In the genomic region with DNA sequence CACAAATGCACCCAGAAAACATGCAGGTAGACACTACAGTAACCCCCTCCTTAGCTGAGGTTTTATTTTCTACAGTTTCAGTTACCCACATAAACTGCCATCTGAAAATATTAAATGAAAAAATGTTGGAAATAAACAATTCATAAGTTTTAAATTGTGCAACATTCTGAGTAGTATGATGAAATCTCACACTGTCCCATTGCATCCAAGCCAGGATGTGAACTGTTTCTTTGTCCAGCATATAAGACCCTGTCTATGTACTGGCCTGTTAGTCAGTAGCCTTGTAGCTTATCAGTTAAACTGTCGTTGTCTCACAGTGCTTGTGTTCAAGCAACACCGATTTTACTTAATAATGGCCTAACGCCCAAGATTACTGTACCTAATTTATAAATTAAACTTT, we compare ENCODE assay signal across 32 cellular contexts.
DNase-seq lines count a peak whose midpoint lies in the region; ATAC-seq and TF ChIP-seq lines count a peak whose summit lies in the region.
"Had no signal": no experiment of that assay in that cellular context is flagged by ENCODE, and none has a peak within 500 bp of the region (broad histone marks: within the 10 kb centered on the region; RNA-seq: fewer than 3 reads in every experiment).

No MANE protein-coding gene starts in this region.

- no peak overlapping the region for H3K4me2 ChIP-seq in fibroblast of lung (ENCODE audit: extremely low read depth, insufficient read depth, low read length)

- H3K36me3 ChIP-seq in adipocyte (ENCODE audit: control insufficient read depth, insufficient read depth, low read length, severe bottlenecking) (no peaks in the 10 kb centered on the region), fibroblast of lung (ENCODE audit: control insufficient read depth, insufficient read depth, low read length) (no peaks in the 10 kb centered on the region), psoas muscle (ENCODE audit: insufficient read depth in 1 of 2, low read depth in 1 of 2) (no peaks in the 10 kb centered on the region)
- H3K36me3 ChIP-seq in naive thymus-derived CD4-positive, alpha-beta T cell (ENCODE audit: control insufficient read depth in 2 of 3, insufficient read depth in 3 of 3, low read length in 3 of 3): no peaks in the 10 kb centered on the region
- H3K36me3 ChIP-seq: ascending aorta; BLaER1 treated with 17β-estradiol and CSF1 and Interleukin-3, amounts not matched to agents 10 nM and 100 nM; esophagus muscularis mucosa; left ventricle myocardium inferior; SJCRH30 had no signal

- CTCF ChIA-PET in naive thymus-derived CD4-positive, alpha-beta T cell (lab: Charles Lee): no interaction called here

- POLR2A ChIA-PET in naive thymus-derived CD4-positive, alpha-beta T cell (lab: Charles Lee): no interaction called here

- no peaks in the 10 kb centered on the region for H3K4me1 Mint-ChIP-seq in naive thymus-derived CD4-positive, alpha-beta T cell
- H3K4me1 Mint-ChIP-seq: activated CD8-positive, alpha-beta memory T cell treated with anti-CD3 and anti-CD28 coated beads, Interleukin-2, amount 10 ng/mL, durations not matched to agents 7 days and 5 days; activated naive CD8-positive, alpha-beta T cell treated with anti-CD3 and anti-CD28 coated beads for 36 hours; mesothelial cell of epicardium; naive B cell; stimulated activated memory B cell treated with anti-CD40 and anti-IgM and Interleukin-4, amounts not matched to agents 10 μg/mL and 1 μg/mL and 100 μg/mL, for 72 hours had no signal

- H3K9ac ChIP-seq in adipocyte (ENCODE audit: low read length): no peak overlapping the region
- H3K9ac ChIP-seq in fibroblast of lung (ENCODE audit: insufficient read depth, low read length): no peak overlapping the region
- H3K9ac ChIP-seq: BLaER1 treated with 17β-estradiol and CSF1 and Interleukin-3, amounts not matched to agents 10 nM and 100 nM had no signal

- H3K9me3 Mint-ChIP-seq in naive thymus-derived CD4-positive, alpha-beta T cell: peaks cover 0 to 27% (median 7%) of the 10 kb centered on the region in 11 donors
- H3K9me3 Mint-ChIP-seq: activated naive CD8-positive, alpha-beta T cell treated with anti-CD3 and anti-CD28 coated beads for 36 hours had no signal

- H3K4me3 ChIP-seq in adipocyte (ENCODE audit: low read length) (no peak overlapping the region), fibroblast of lung (replicated peaks in 1 of 4; ENCODE audit: control extremely low read depth in 1 of 4, insufficient read depth in 1 of 4, low read depth in 3 of 4, low read length in 4 of 4) (no peak overlapping the region), psoas muscle (no peak overlapping the region)
- H3K4me3 ChIP-seq in naive thymus-derived CD4-positive, alpha-beta T cell (ENCODE audit: low read length): no peak overlapping the region
- H3K4me3 ChIP-seq: ascending aorta; BLaER1 treated with 17β-estradiol and CSF1 and Interleukin-3, amounts not matched to agents 10 nM and 100 nM; esophagus muscularis mucosa; GM12878; left ventricle myocardium inferior; SJCRH30 had no signal

- 59 to 61% (median 60%) methylated on average over 3 of the region's 3 CpGs for WGBS in psoas muscle, 3 donors

- ATAC-seq in sciatic nerve (peak; percentile 73), psoas muscle (no peak), HG03432 (IDR thresholded peaks at IDR 0.05; ENCODE audit: unreplicated experiment) (no peak), HG03457 (IDR thresholded peaks at IDR 0.05; ENCODE audit: unreplicated experiment) (no peak)
- ATAC-seq in naive thymus-derived CD4-positive, alpha-beta T cell: no peak
- ATAC-seq: activated CD8-positive, alpha-beta memory T cell treated with anti-CD3 and anti-CD28 coated beads, Interleukin-2, amount 10 ng/mL, durations not matched to agents 7 days and 5 days; activated T-cell treated with anti-CD3 and anti-CD28 coated beads, Interleukin-2, amount 50 U/mL, for 4 hours; GM12878; stimulated activated memory B cell treated with anti-CD40 and anti-IgM and Interleukin-4, amounts not matched to agents 10 μg/mL and 1 μg/mL and 100 μg/mL, for 72 hours had no signal

- H4K20me1 ChIP-seq in fibroblast of lung (ENCODE audit: control insufficient read depth, extremely low read depth, insufficient read depth, low read length): no peaks in the 10 kb centered on the region
- H4K20me1 ChIP-seq: BLaER1 treated with 17β-estradiol and CSF1 and Interleukin-3, amounts not matched to agents 10 nM and 100 nM had no signal

- H3K79me2 ChIP-seq in fibroblast of lung (ENCODE audit: control insufficient read depth, insufficient read depth, low read length): no peaks in the 10 kb centered on the region

- H3K9me3 ChIP-seq in adipocyte (ENCODE audit: control insufficient read depth, low read length) (no peaks in the 10 kb centered on the region), fibroblast of lung (ENCODE audit: control insufficient read depth, insufficient read depth, low read depth, low read length) (no peaks in the 10 kb centered on the region), psoas muscle (peaks cover 3% of the 10 kb centered on the region)
- H3K9me3 ChIP-seq in naive thymus-derived CD4-positive, alpha-beta T cell (ENCODE audit: control insufficient read depth in 2 of 3, low read length in 3 of 3): no peaks in the 10 kb centered on the region
- H3K9me3 ChIP-seq: ascending aorta, esophagus muscularis mucosa, SJCRH30 had no signal

- no peak overlapping the region for H2AFZ ChIP-seq in fibroblast of lung (ENCODE audit: low read length)

- no peaks in the 10 kb centered on the region for H3K27me3 Mint-ChIP-seq in naive thymus-derived CD4-positive, alpha-beta T cell
- H3K27me3 Mint-ChIP-seq: activated CD8-positive, alpha-beta memory T cell treated with anti-CD3 and anti-CD28 coated beads, Interleukin-2, amount 10 ng/mL, durations not matched to agents 7 days and 5 days; activated naive CD8-positive, alpha-beta T cell treated with anti-CD3 and anti-CD28 coated beads for 36 hours; naive B cell; stimulated activated memory B cell treated with anti-CD40 and anti-IgM and Interleukin-4, amounts not matched to agents 10 μg/mL and 1 μg/mL and 100 μg/mL, for 72 hours had no signal

- TF ChIP-seq CTCF in fibroblast of lung (conservative IDR thresholded peaks at IDR 0.05 in 1 of 2, IDR thresholded peaks at IDR 0.05 in 1 of 2; ENCODE audit: low read depth in 1 of 2, low read length in 2 of 2) (no peak), psoas muscle (IDR thresholded peaks at IDR 0.05) (no peak)

- peaks cover 37% of the 10 kb centered on the region for H3K4me1 ChIP-seq in adipocyte (ENCODE audit: control insufficient read depth, insufficient read depth, low read length)
- H3K4me1 ChIP-seq in fibroblast of lung (ENCODE audit: control insufficient read depth, extremely low read depth, insufficient read depth, low read length): no peaks in the 10 kb centered on the region
- H3K4me1 ChIP-seq in psoas muscle: no peaks in the 10 kb centered on the region
- no peaks in the 10 kb centered on the region for H3K4me1 ChIP-seq in naive thymus-derived CD4-positive, alpha-beta T cell (ENCODE audit: control insufficient read depth in 2 of 2, insufficient read depth in 2 of 2, low read length in 2 of 2)
- H3K4me1 ChIP-seq: ascending aorta, esophagus muscularis mucosa, left ventricle myocardium inferior had no signal

- no peak overlapping the region for H3K27ac Mint-ChIP-seq in naive thymus-derived CD4-positive, alpha-beta T cell
- H3K27ac Mint-ChIP-seq: activated CD8-positive, alpha-beta memory T cell treated with anti-CD3 and anti-CD28 coated beads, Interleukin-2, amount 10 ng/mL, durations not matched to agents 7 days and 5 days; activated naive CD8-positive, alpha-beta T cell treated with anti-CD3 and anti-CD28 coated beads for 36 hours; mesothelial cell of epicardium; naive B cell; progenitor cell of endocrine pancreas; stimulated activated memory B cell treated with anti-CD40 and anti-IgM and Interleukin-4, amounts not matched to agents 10 μg/mL and 1 μg/mL and 100 μg/mL, for 72 hours had no signal

- intact Hi-C loops in sciatic nerve (cut with DNase I) (no loop called here), psoas muscle (cut with DNase I) (no loop called here)
- intact Hi-C loops in naive thymus-derived CD4-positive, alpha-beta T cell (cut with micrococcal nuclease): no loop called here

- H3K27me3 ChIP-seq in adipocyte (replicated peaks; ENCODE audit: control insufficient read depth, insufficient read depth, low read length): no peaks in the 10 kb centered on the region
- no peaks in the 10 kb centered on the region for H3K27me3 ChIP-seq in fibroblast of lung (ENCODE audit: control insufficient read depth, insufficient read depth, low read length)
- H3K27me3 ChIP-seq in psoas muscle (ENCODE audit: insufficient read depth in 3 of 3, low read length in 2 of 3): no peaks in the 10 kb centered on the region
- H3K27me3 ChIP-seq in naive thymus-derived CD4-positive, alpha-beta T cell (ENCODE audit: control insufficient read depth in 2 of 2, insufficient read depth in 2 of 2, low read length in 2 of 2): no peaks in the 10 kb centered on the region
- H3K27me3 ChIP-seq: ascending aorta; BLaER1 treated with 17β-estradiol and CSF1 and Interleukin-3, amounts not matched to agents 10 nM and 100 nM; esophagus muscularis mucosa; SJCRH30 had no signal

- H3K27ac ChIP-seq in fibroblast of lung (ENCODE audit: insufficient read depth, low read length) (no peak overlapping the region), psoas muscle (no peak overlapping the region)
- H3K27ac ChIP-seq in naive thymus-derived CD4-positive, alpha-beta T cell (ENCODE audit: low read depth, low read length): no peak overlapping the region
- H3K27ac ChIP-seq: ascending aorta; BLaER1 treated with 17β-estradiol and CSF1 and Interleukin-3, amounts not matched to agents 10 nM and 100 nM; esophagus muscularis mucosa; HL-60; left ventricle myocardium inferior; SJCRH30 had no signal

- no peak overlapping the region for H3K4me3 Mint-ChIP-seq in naive thymus-derived CD4-positive, alpha-beta T cell
- H3K4me3 Mint-ChIP-seq: activated CD8-positive, alpha-beta memory T cell treated with anti-CD3 and anti-CD28 coated beads, Interleukin-2, amount 10 ng/mL, durations not matched to agents 7 days and 5 days; activated naive CD8-positive, alpha-beta T cell treated with anti-CD3 and anti-CD28 coated beads for 36 hours; activated T-cell treated with anti-CD3 and anti-CD28 coated beads, Interleukin-2, amount 50 U/mL, for 4 hours; mesothelial cell of epicardium; naive B cell; stimulated activated memory B cell treated with anti-CD40 and anti-IgM and Interleukin-4, amounts not matched to agents 10 μg/mL and 1 μg/mL and 100 μg/mL, for 72 hours had no signal

- no peaks in the 10 kb centered on the region for H3K36me3 Mint-ChIP-seq in naive thymus-derived CD4-positive, alpha-beta T cell
- H3K36me3 Mint-ChIP-seq: activated CD8-positive, alpha-beta memory T cell treated with anti-CD3 and anti-CD28 coated beads, Interleukin-2, amount 10 ng/mL, durations not matched to agents 7 days and 5 days; activated naive CD8-positive, alpha-beta T cell treated with anti-CD3 and anti-CD28 coated beads for 36 hours; mesothelial cell of epicardium; naive B cell; stimulated activated memory B cell treated with anti-CD40 and anti-IgM and Interleukin-4, amounts not matched to agents 10 μg/mL and 1 μg/mL and 100 μg/mL, for 72 hours had no signal

- DNase-seq in LHCN-M2 (ENCODE audit: low read depth) (peak; percentile 7), adipocyte (ENCODE audit: low read depth) (peak; percentile 85), fibroblast of lung (ENCODE audit: low read depth in 2 of 2) (peak; percentile 25 to 49), sciatic nerve (ENCODE audit: low spot score) (no peak), psoas muscle (no peak)
- no peak for DNase-seq in naive thymus-derived CD4-positive, alpha-beta T cell
- DNase-seq: activated CD4-positive, CD25-positive, alpha-beta regulatory T cell; activated CD8-positive, alpha-beta memory T cell treated with anti-CD3 and anti-CD28 coated beads, Interleukin-2, amount 10 ng/mL, durations not matched to agents 7 days and 5 days; activated gamma-delta T cell; activated naive CD8-positive, alpha-beta T cell treated with anti-CD3 and anti-CD28 coated beads for 36 hours; activated T-cell treated with anti-CD3 and anti-CD28 coated beads, Interleukin-2, amount 50 U/mL, for 4 hours; central memory CD4-positive, alpha-beta T cell; DMS153; glutamatergic neuron; islet precursor cell; Kasumi-1; left ventricle myocardium inferior; naive B cell; NCI-H1105; NCI-H187; NCI-H446 treated with DMSO at 0.1 percent for 48 hours; SJCRH30 had no signal

Comparison
In these comparisons a context has a peak if more than half of its experiments do, and no peak if none do; other contexts are left out.
1. DNase-seq: peak in LHCN-M2 (single experiment), adipocyte (single experiment) and fibroblast of lung (2 of 2); none in sciatic nerve (single experiment), psoas muscle (0 of 2) and naive thymus-derived CD4-positive, alpha-beta T cell (0 of 9).